31 cellular contexts compared by ENCODE assay signal in genomic region chr19:10285393-10285792, GRCh38. TPM values are rescaled to one million over a fixed set of nuclear protein-coding genes. Genes with fewer than 3 reads are reported as not detected.
A peak's percentile ranks its signal among the peaks of the same experiment; 100 is the strongest.
DNase-seq lines count a peak whose midpoint lies in the region; ATAC-seq, FAIRE-seq and TF ChIP-seq lines count a peak whose summit lies in the region.
"Had no signal": no experiment of that assay in that cellular context is flagged by ENCODE, and none has a peak within 500 bp of the region (broad histone marks: within the 10 kb centered on the region; RNA-seq: fewer than 3 reads in every experiment).

No MANE protein-coding gene starts in this region.

- H3K36me3 Mint-ChIP-seq in nephron (ENCODE audit: low read depth) = peaks cover 6% of the 10 kb centered on the region

- no peak overlapping the region for H3K4me3 ChIP-seq in Panc1 (ENCODE audit: low read depth in 2 of 2, low read length in 2 of 2)
- H3K4me3 ChIP-seq: PC-9, SJCRH30, spleen, tibial artery had no signal

- DNase-seq in NOMO-1 (lab: John Stamatoyannopoulos, UW; ENCODE audit: unreplicated experiment in 2 of 2) = peak; percentile 15 to 25
- no peak for DNase-seq in NOMO-1 treated with dmso at 0.1 percent for 144 hours (lab: John Stamatoyannopoulos, UW; ENCODE audit: unreplicated experiment)
- no peak for DNase-seq in GM12891 (ENCODE audit: insufficient read length, low spot score)
- DNase-seq in Panc1 (ENCODE audit: low read depth, low spot score) = no peak
- DNase-seq in NCI-H2081 (lab: John Stamatoyannopoulos, UW) = no peak
- DNase-seq: activated CD4-positive, alpha-beta T cell treated with anti-CD3 and anti-CD28 coated beads, Interleukin-2, amount 10 ng/mL, durations not matched to agents 7 days and 5 days; activated effector memory CD4-positive, alpha-beta T cell treated with Interleukin-2 at 50 U/mL for 16 hours; cerebellar nuclear complex; DMS79 treated with DMSO at 0.1 percent for 48 hours; erythroblast; foreskin melanocyte; hippocampal formation; MM.1S; NCI-H187; NCI-H2227 treated with DMSO at 0.1 percent for 48 hours; NCI-H748 treated with DMSO at 0.1 percent for 48 hours; PC-9; SJCRH30; spleen; stimulated activated CD4-positive, alpha-beta T cell treated with anti-CD3 and anti-CD28 coated beads, Interleukin-4, amount 100 ng/mL, for 4 hours; stimulated activated naive CD8-positive, alpha-beta T cell treated with anti-CD3 and anti-CD28 coated beads, Interleukin-15, amount 100 ng/mL, for 72 hours; T-cell; tibial artery had no signal

- TF ChIP-seq POLR2A in GM12891 (IDR thresholded peaks at IDR 0.05; ENCODE audit: low read depth, low read length) = peak; percentile 62

- POLR2A ChIA-PET in Panc1 (lab: Charles Lee) = interaction anchor here (0.6 to 1.0 kb wide), 2 partner anchors 16 to 26 kb away, joined by 3 to 5 read pairs; no protein-coding TSS in a partner anchor

- no peaks in the 10 kb centered on the region for H3K27me3 ChIP-seq in Panc1 (ENCODE audit: control insufficient read depth, insufficient read depth, low read length)
- H3K27me3 ChIP-seq: SJCRH30 had no signal

- no peak overlapping the region for H3K27ac ChIP-seq in Panc1 (ENCODE audit: low read length)
- H3K27ac ChIP-seq: 22Rv1, PC-9, SJCRH30, tibial artery, VCaP had no signal

- in situ Hi-C loops in Panc1 (cut with HindIII; ENCODE audit: low pct_unique_long_range_greater_than_20kb, low sequenced_read_pairs) = no loop called here

- peaks cover 17% of the 10 kb centered on the region; the same call in 1 of the 2 replicates for H3K4me1 ChIP-seq in Panc1 (ENCODE audit: control insufficient read depth, insufficient read depth, low read length)

- CTCF ChIA-PET in Panc1 (lab: Charles Lee) = no interaction called here

- peaks cover 16% of the 10 kb centered on the region for H3K4me1 Mint-ChIP-seq in nephron

- TSS peak; percentile 81 for BruUV-seq in Panc1 (replicated peaks; lab: Mats Ljungman, UMichigan)

- peaks cover 64% of the 10 kb centered on the region for H3K27me3 Mint-ChIP-seq in nephron (ENCODE audit: low read depth)

- ATAC-seq in Panc1 (no peak), HG02623 (IDR thresholded peaks at IDR 0.05; ENCODE audit: unreplicated experiment) (no peak), HG02884 (IDR thresholded peaks at IDR 0.05; ENCODE audit: unreplicated experiment) (no peak)
- ATAC-seq: stimulated activated naive CD8-positive, alpha-beta T cell treated with anti-CD3 and anti-CD28 coated beads, Interleukin-15, amount 100 ng/mL, for 72 hours; T-cell had no signal

- H3K4me3 Mint-ChIP-seq in nephron = no peak overlapping the region
- H3K4me3 Mint-ChIP-seq: activated CD4-positive, alpha-beta T cell treated with anti-CD3 and anti-CD28 coated beads, Interleukin-2, amount 10 ng/mL, durations not matched to agents 7 days and 5 days; stimulated activated naive CD8-positive, alpha-beta T cell treated with anti-CD3 and anti-CD28 coated beads, Interleukin-15, amount 100 ng/mL, for 72 hours had no signal

- H3K36me3 ChIP-seq in Panc1 (ENCODE audit: control insufficient read depth, insufficient read depth, low read length) = 0 out of 2 replicates have a peak, but pooled peaks cover under 1% of the 10 kb centered on the region
- H3K36me3 ChIP-seq: SJCRH30 had no signal

- H3K9me3 ChIP-seq in Panc1 (ENCODE audit: control insufficient read depth, insufficient read depth, low read depth, low read length) = no peaks in the 10 kb centered on the region
- H3K9me3 ChIP-seq: SJCRH30, spleen, tibial artery had no signal

- intact Hi-C loops in Panc1 (cut with micrococcal nuclease; ENCODE audit: unreplicated experiment) = no loop called here

- TF ChIP-seq CTCF in Panc1 (IDR thresholded peaks at IDR 0.05) (no peak), nephron (IDR thresholded peaks at IDR 0.05; ENCODE audit: unreplicated experiment in 3 of 3) (no peak)

- no peaks in the 10 kb centered on the region for H3K9me3 Mint-ChIP-seq in nephron
- H3K9me3 Mint-ChIP-seq: activated CD4-positive, alpha-beta T cell treated with anti-CD3 and anti-CD28 coated beads, Interleukin-2, amount 10 ng/mL, durations not matched to agents 7 days and 5 days; IgD-negative memory B cell; stimulated activated naive CD8-positive, alpha-beta T cell treated with anti-CD3 and anti-CD28 coated beads, Interleukin-15, amount 100 ng/mL, for 72 hours; T-cell had no signal

- FAIRE-seq in GM12891 (lab: Jason Lieb, UNC) = no peak
- FAIRE-seq: H54 had no signal

- peak overlapping the region in 2 of 3 experiments; percentile 93 to 97 for H3K27ac Mint-ChIP-seq in nephron
- H3K27ac Mint-ChIP-seq: stimulated activated naive CD8-positive, alpha-beta T cell treated with anti-CD3 and anti-CD28 coated beads, Interleukin-15, amount 100 ng/mL, for 72 hours; T-cell had no signal

TF ChIP-seq in GM12891, 5 proteins besides CTCF, POLR2A, EP300 and RAD21:
- TF ChIP-seq PAX5 (IDR thresholded peaks at IDR 0.05; ENCODE audit: insufficient read depth, low read length, severe bottlenecking) = no peak
- peak; percentile 45 for TF ChIP-seq SPI1 (IDR thresholded peaks at IDR 0.05; ENCODE audit: low read depth, low read length)
- TF ChIP-seq TAF1 (IDR thresholded peaks at IDR 0.05; ENCODE audit: low read depth, low read length) = no peak
- peak; percentile 34 for TF ChIP-seq POLR2AphosphoS5 (IDR thresholded peaks at IDR 0.05; ENCODE audit: low read depth, low read length)
- TF ChIP-seq POU2F2 (IDR thresholded peaks at IDR 0.05; ENCODE audit: low read depth, low read length) = no peak
TF ChIP-seq in GM12891: peak in this region for 2.

RNA-seq across cellular contexts. Expression of gene ICAM4, which starts 1.4 kb away (rescaled TPM):
- 0.77 TPM for polyA plus RNA-seq in GM12891 (2012; ENCODE audit: low read depth, missing spikeins)
- total RNA-seq in Panc1 (2021; ENCODE audit: unreplicated experiment) = 2.8 TPM
- 4.8 TPM for polyA plus RNA-seq in Panc1 (2012; ENCODE audit: insufficient read length)
- total RNA-seq: osteocyte had no signal

RNA-seq across cellular contexts. Expression of gene ICAM5, which starts 4.4 kb away (rescaled TPM):
- 2.1 TPM for polyA plus RNA-seq in GM12891 (2012; ENCODE audit: low read depth, missing spikeins)
- 19.5 TPM for total RNA-seq in Panc1 (2021; ENCODE audit: unreplicated experiment)
- 20.4 TPM for polyA plus RNA-seq in Panc1 (2012; ENCODE audit: insufficient read length)
- polyA plus RNA-seq: IgD-negative memory B cell had no signal

RNA-seq across cellular contexts. Expression of gene ICAM1, which starts 14.5 kb away (rescaled TPM):
- 55.2 TPM for polyA plus RNA-seq in GM12891 (2012; ENCODE audit: low read depth, missing spikeins)
- total RNA-seq in Panc1 (2021; ENCODE audit: unreplicated experiment) = 136 TPM
- polyA plus RNA-seq in Panc1 (2012; ENCODE audit: insufficient read length) = 279 TPM

RNA-seq across cellular contexts. Expression of gene ZGLP1, which starts 24.2 kb away (rescaled TPM):
- polyA plus RNA-seq in GM12891 (2012; ENCODE audit: low read depth, missing spikeins) = 1.3 TPM
- 1.3 TPM for total RNA-seq in Panc1 (2021; ENCODE audit: unreplicated experiment)
- 1.3 TPM for polyA plus RNA-seq in Panc1 (2012; ENCODE audit: insufficient read length)

RNA-seq across cellular contexts. Expression of gene FDX2, which starts 30.4 kb away (rescaled TPM):
- polyA plus RNA-seq in GM12891 (2012; ENCODE audit: low read depth, missing spikeins) = 10.7 TPM
- 25.5 TPM for total RNA-seq in Panc1 (2021; ENCODE audit: unreplicated experiment)
- 33.6 TPM for polyA plus RNA-seq in Panc1 (2012; ENCODE audit: insufficient read length)

Comparison
In these comparisons a context has a peak if more than half of its experiments do, and no peak if none do; other contexts are left out.
1. DNase-seq: peak in NOMO-1 (2 of 2); none in NOMO-1 treated with dmso at 0.1 percent for 144 hours (single experiment), GM12891 (single experiment), Panc1 (single experiment) and NCI-H2081 (0 of 2).